17 cellular contexts compared by ENCODE assay signal in the genomic region with DNA sequence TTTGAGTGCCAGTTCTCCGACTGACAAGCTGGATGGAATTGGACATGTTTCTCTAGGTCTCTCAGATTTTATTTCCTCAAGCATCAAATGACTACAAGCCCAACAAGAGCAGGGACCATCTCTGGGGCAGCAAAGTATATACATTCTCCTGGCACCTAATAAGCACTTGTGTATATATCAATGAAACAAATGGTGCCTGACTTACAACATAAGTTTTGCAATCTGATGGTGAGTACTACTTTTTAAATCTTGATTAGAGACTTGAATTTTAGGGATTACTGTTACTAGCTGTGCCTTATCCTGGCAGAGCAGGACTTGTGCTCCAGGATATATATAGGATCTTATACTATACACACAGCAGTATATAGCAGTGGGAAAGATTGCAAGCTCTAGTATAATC.
"Had no signal": no experiment of that assay in that cellular context is flagged by ENCODE, and none has a peak within 500 bp of the region (broad histone marks: within the 10 kb centered on the region; RNA-seq: fewer than 3 reads in every experiment).

No MANE protein-coding gene starts in this region.

- DNase-seq: dermis blood vessel endothelial cell; dorsolateral prefrontal cortex; effector CD4-positive, alpha-beta T cell; effector memory CD4-positive, alpha-beta T cell; foreskin keratinocyte; gastrocnemius medialis; glutamatergic neuron; left cardiac atrium; left lung; left ventricle myocardium superior; lower lobe of right lung; mesenchymal stem cell; mucosa of descending colon; naive B cell had no signal

- H2AFZ ChIP-seq: hepatocyte had no signal

- H3K9me3 ChIP-seq: esophagus muscularis mucosa, gastrocnemius medialis, left lung, lower lobe of right lung, mucosa of descending colon had no signal

- H3K27ac ChIP-seq: coronary artery, dorsolateral prefrontal cortex, esophagus muscularis mucosa, foreskin keratinocyte, hepatocyte, left lung, lower lobe of right lung had no signal

- H3K4me3 ChIP-seq: coronary artery, dorsolateral prefrontal cortex, esophagus muscularis mucosa, gastrocnemius medialis, hepatocyte, left lung, lower lobe of right lung, mucosa of descending colon had no signal

- ATAC-seq: foreskin keratinocyte, gastrocnemius medialis, left cardiac atrium, left lung, left ventricle myocardium superior, lower lobe of right lung, mucosa of descending colon had no signal

- H3K36me3 ChIP-seq: esophagus muscularis mucosa, gastrocnemius medialis, left lung, lower lobe of right lung had no signal

- H3K79me2 ChIP-seq: hepatocyte had no signal

- H3K27me3 ChIP-seq: dorsolateral prefrontal cortex, esophagus muscularis mucosa, foreskin keratinocyte, gastrocnemius medialis, hepatocyte, left lung had no signal

- H3K4me2 ChIP-seq: hepatocyte had no signal
